20 cellular contexts compared by ENCODE assay signal in the genomic region with DNA sequence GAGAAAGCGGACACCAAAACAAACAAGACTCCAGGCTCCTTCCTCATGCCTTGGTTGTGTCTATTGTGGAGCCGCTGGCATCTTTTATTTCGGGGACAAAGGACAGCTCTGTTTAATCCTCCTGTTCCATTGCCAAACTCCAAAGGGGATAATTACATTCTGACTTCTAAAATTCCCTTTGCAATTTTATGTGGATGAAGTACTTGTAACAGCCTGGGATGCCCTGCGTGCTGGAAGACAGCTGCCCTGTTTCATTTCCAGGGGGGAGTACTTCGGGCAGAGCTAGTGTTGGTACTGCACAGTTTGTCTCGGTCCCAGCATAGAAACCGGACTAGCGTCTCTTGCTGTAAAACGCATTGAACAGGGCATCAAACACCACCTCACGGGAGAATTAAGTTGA.
DNase-seq lines count a peak whose midpoint lies in the region; ATAC-seq, FAIRE-seq and TF ChIP-seq lines count a peak whose summit lies in the region.
"Had no signal": no experiment of that assay in that cellular context is flagged by ENCODE, and none has a peak within 500 bp of the region (broad histone marks: within the 10 kb centered on the region; RNA-seq: fewer than 3 reads in every experiment).

No MANE protein-coding gene starts in this region.

- 70% methylated on average over 7 of the region's 10 CpGs for WGBS in right lobe of liver (ENCODE audit: insufficient coverage, low coverage, low lambda C conversion rate, missing lambda C conversion rate)
- 94% methylated on average over 10 of the region's 10 CpGs for WGBS in HepG2 (ENCODE audit: low lambda C conversion rate)

- TF ChIP-seq CTCF in right lobe of liver (IDR thresholded peaks at IDR 0.05) (no peak), HepG2 (CRISPR knock-in tag; IDR thresholded peaks at IDR 0.05) (no peak)

- H2AFZ ChIP-seq in HepG2 (ENCODE audit: low read length), result no peak overlapping the region

- H3K27ac Mint-ChIP-seq in activated naive CD8-positive, alpha-beta T cell treated with anti-CD3 and anti-CD28 coated beads, Interleukin-2, amount 50 U/mL, for 24 hours, result no peak overlapping the region
- H3K27ac Mint-ChIP-seq: activated CD4-positive, alpha-beta T cell treated with anti-CD3 and anti-CD28 coated beads, Interleukin-2, amount 10 ng/mL, durations not matched to agents 24 days and 14 days had no signal

- CTCF ChIA-PET in HepG2 (lab: Yijun Ruan, JAX; ENCODE audit: low intra/inter-chr PET ratio, low total read pairs), result no interaction called here

- no peak for TF ChIP-seq POLR2A in right lobe of liver (IDR thresholded peaks at IDR 0.05)
- no peak for TF ChIP-seq POLR2A in HepG2 (IDR thresholded peaks at IDR 0.05; ENCODE audit: insufficient read depth in 1 of 2, low read depth in 2 of 2, low read length in 2 of 2)

- H3K4me3 Mint-ChIP-seq in activated naive CD8-positive, alpha-beta T cell treated with anti-CD3 and anti-CD28 coated beads, Interleukin-2, amount 50 U/mL, for 24 hours, result no peak overlapping the region
- H3K4me3 Mint-ChIP-seq: activated CD4-positive, alpha-beta T cell treated with anti-CD3 and anti-CD28 coated beads, Interleukin-2, amount 10 ng/mL, durations not matched to agents 24 days and 14 days; CD4-positive, CD25-positive, alpha-beta regulatory T cell had no signal

- peaks cover 16% of the 10 kb centered on the region for H3K27me3 Mint-ChIP-seq in activated naive CD8-positive, alpha-beta T cell treated with anti-CD3 and anti-CD28 coated beads, Interleukin-2, amount 50 U/mL, for 24 hours
- H3K27me3 Mint-ChIP-seq: activated CD4-positive, alpha-beta T cell treated with anti-CD3 and anti-CD28 coated beads, Interleukin-2, amount 10 ng/mL, durations not matched to agents 24 days and 14 days had no signal

- H3K9ac ChIP-seq in HepG2 (ENCODE audit: insufficient read depth, low read depth, low read length), result no peak overlapping the region

- H3K9me3 ChIP-seq in right lobe of liver (no peaks in the 10 kb centered on the region), HepG2 (ENCODE audit: low read length) (no peaks in the 10 kb centered on the region)
- H3K9me3 ChIP-seq: stomach had no signal

- H3K4me3 ChIP-seq in right lobe of liver (no peak overlapping the region), HepG2 (replicated peaks in 1 of 3; ENCODE audit: insufficient read depth in 1 of 3, low read depth in 2 of 3, low read length in 3 of 3) (no peak overlapping the region)
- H3K4me3 ChIP-seq: stomach had no signal

- no peak for FAIRE-seq in HepG2 (lab: Jason Lieb, UNC)
- FAIRE-seq: colon had no signal

- TF ChIP-seq RAD21 in HepG2 (CRISPR knock-in tag; IDR thresholded peaks at IDR 0.05), result no peak

- H3K27ac ChIP-seq in right lobe of liver (no peak overlapping the region), HepG2 (ENCODE audit: extremely low read length, insufficient read depth, low read length) (no peak overlapping the region), temporal lobe (ENCODE audit: low read depth, low read length) (peak overlapping the region; percentile 21)
- H3K27ac ChIP-seq: stomach had no signal

- no peaks in the 10 kb centered on the region for H3K79me2 ChIP-seq in HepG2 (ENCODE audit: insufficient read depth, low read length)

- H3K36me3 Mint-ChIP-seq in activated naive CD8-positive, alpha-beta T cell treated with anti-CD3 and anti-CD28 coated beads, Interleukin-2, amount 50 U/mL, for 24 hours (ENCODE audit: low read depth), result no peaks in the 10 kb centered on the region
- H3K36me3 Mint-ChIP-seq: CD4-positive, CD25-positive, alpha-beta regulatory T cell had no signal

- TF ChIP-seq EP300 in HepG2 (IDR thresholded peaks at IDR 0.05; ENCODE audit: low read depth in 2 of 2, low read length in 2 of 2) (no peak), HepG2 (CRISPR knock-in tag; IDR thresholded peaks at IDR 0.05; ENCODE audit: borderline replicate concordance) (no peak)

- intact Hi-C loops in right lobe of liver (cut with DNase I) (no loop called here), HepG2 (cut with micrococcal nuclease; ENCODE audit: unreplicated experiment) (no loop called here)

- no peaks in the 10 kb centered on the region for H3K4me1 Mint-ChIP-seq in activated naive CD8-positive, alpha-beta T cell treated with anti-CD3 and anti-CD28 coated beads, Interleukin-2, amount 50 U/mL, for 24 hours
- H3K4me1 Mint-ChIP-seq: activated CD4-positive, alpha-beta T cell treated with anti-CD3 and anti-CD28 coated beads, Interleukin-2, amount 10 ng/mL, durations not matched to agents 24 days and 14 days; CD4-positive, CD25-positive, alpha-beta regulatory T cell had no signal

- no peaks in the 10 kb centered on the region for H3K9me3 Mint-ChIP-seq in activated naive CD8-positive, alpha-beta T cell treated with anti-CD3 and anti-CD28 coated beads, Interleukin-2, amount 50 U/mL, for 24 hours
- H3K9me3 Mint-ChIP-seq: activated CD4-positive, alpha-beta T cell treated with anti-CD3 and anti-CD28 coated beads, Interleukin-2, amount 10 ng/mL, durations not matched to agents 24 days and 14 days had no signal

- ATAC-seq in right lobe of liver, result peak; percentile 39 to 63 (median 52)
- no peak for ATAC-seq in HepG2
- no peak for ATAC-seq in activated naive CD8-positive, alpha-beta T cell treated with anti-CD3 and anti-CD28 coated beads, Interleukin-2, amount 50 U/mL, for 24 hours
- ATAC-seq: Right ventricle myocardium inferior had no signal

- in situ Hi-C loops in HepG2 (cut with HindIII; ENCODE audit: extremely low pct_ligation_motif_present, low pct_unique_long_range_greater_than_20kb), result no loop called here

- H3K4me1 ChIP-seq in right lobe of liver (peaks cover 0 to 17% (median 0%) of the 10 kb centered on the region in 4 donors), HepG2 (ENCODE audit: insufficient read depth, low read length) (peaks cover 37% of the 10 kb centered on the region)
- H3K4me1 ChIP-seq: stomach had no signal

- no peaks in the 10 kb centered on the region for H3K36me3 ChIP-seq in right lobe of liver
- no peaks in the 10 kb centered on the region for H3K36me3 ChIP-seq in HepG2 (replicated peaks in 1 of 2; ENCODE audit: control insufficient read depth in 1 of 2, insufficient read depth in 2 of 2, low read length in 2 of 2)
- H3K36me3 ChIP-seq: stomach had no signal

- no TSS peak for BruUV-seq in HepG2 (replicated peaks; lab: Mats Ljungman, UMichigan)

- POLR2A ChIA-PET in HepG2 (lab: Yijun Ruan, JAX), result no interaction called here

- no peak for DNase-seq in right lobe of liver
- DNase-seq in HepG2 (ENCODE audit: low spot score), result no peak
- DNase-seq in astrocyte of the hippocampus (ENCODE audit: low read depth, low spot score), result peak; percentile 29
- DNase-seq in medulla oblongata (ENCODE audit: extremely low spot score), result peak; percentile 77
- no peak for DNase-seq in activated naive CD8-positive, alpha-beta T cell treated with anti-CD3 and anti-CD28 coated beads, Interleukin-2, amount 50 U/mL, for 24 hours
- no peak for DNase-seq in activated effector memory CD4-positive, alpha-beta T cell treated with Interleukin-2 at 50 U/mL for 16 hours
- no peak for DNase-seq in NCI-H1417 treated with DMSO at 0.1 percent for 48 hours (lab: John Stamatoyannopoulos, UW)
- DNase-seq: activated CD4-positive, alpha-beta T cell treated with anti-CD3 and anti-CD28 coated beads, Interleukin-2, amount 10 ng/mL, durations not matched to agents 24 days and 14 days; activated CD8-positive, alpha-beta memory T cell treated with anti-CD3 and anti-CD28 coated beads, Interleukin-2, amount 50 U/mL, for 4 hours; activated gamma-delta T cell treated with Interleukin-2 at 50 U/mL for 16 hours; aorta; CD4-positive, CD25-positive, alpha-beta regulatory T cell; KG1; NCI-H1048; NCI-H446; stimulated activated CD4-positive, alpha-beta T cell treated with anti-CD3 and anti-CD28 coated beads, Interleukin-2, amount 100 ng/mL, for 48 hours; stomach had no signal

- H3K27me3 ChIP-seq in right lobe of liver (no peaks in the 10 kb centered on the region), HepG2 (ENCODE audit: control insufficient read depth in 1 of 2, insufficient read depth in 2 of 2, low read length in 2 of 2) (no peaks in the 10 kb centered on the region)
- H3K27me3 ChIP-seq: stomach had no signal

- H3K4me2 ChIP-seq in HepG2 (ENCODE audit: low read depth, low read length), result no peak overlapping the region

- H4K20me1 ChIP-seq in HepG2 (ENCODE audit: insufficient read depth, low read length), result no peaks in the 10 kb centered on the region

TF ChIP-seq in HepG2, 621 proteins besides CTCF, POLR2A, EP300 and RAD21:
- no peak for TF ChIP-seq TRIM24 (CRISPR knock-in tag; IDR thresholded peaks at IDR 0.05)

Comparison
In these comparisons a context has a peak if more than half of its experiments do, and no peak if none do; other contexts are left out.
1. ATAC-seq: peak in right lobe of liver (4 of 4); none in HepG2 (single experiment) and activated naive CD8-positive, alpha-beta T cell treated with anti-CD3 and anti-CD28 coated beads, Interleukin-2, amount 50 U/mL, for 24 hours (single experiment).
2. DNase-seq: peak in astrocyte of the hippocampus (single experiment) and medulla oblongata (single experiment); none in right lobe of liver (0 of 3), HepG2 (single experiment), activated naive CD8-positive, alpha-beta T cell treated with anti-CD3 and anti-CD28 coated beads, Interleukin-2, amount 50 U/mL, for 24 hours (single experiment), activated effector memory CD4-positive, alpha-beta T cell treated with Interleukin-2 at 50 U/mL for 16 hours (single experiment) and NCI-H1417 treated with DMSO at 0.1 percent for 48 hours (single experiment).